In the genomic region with DNA sequence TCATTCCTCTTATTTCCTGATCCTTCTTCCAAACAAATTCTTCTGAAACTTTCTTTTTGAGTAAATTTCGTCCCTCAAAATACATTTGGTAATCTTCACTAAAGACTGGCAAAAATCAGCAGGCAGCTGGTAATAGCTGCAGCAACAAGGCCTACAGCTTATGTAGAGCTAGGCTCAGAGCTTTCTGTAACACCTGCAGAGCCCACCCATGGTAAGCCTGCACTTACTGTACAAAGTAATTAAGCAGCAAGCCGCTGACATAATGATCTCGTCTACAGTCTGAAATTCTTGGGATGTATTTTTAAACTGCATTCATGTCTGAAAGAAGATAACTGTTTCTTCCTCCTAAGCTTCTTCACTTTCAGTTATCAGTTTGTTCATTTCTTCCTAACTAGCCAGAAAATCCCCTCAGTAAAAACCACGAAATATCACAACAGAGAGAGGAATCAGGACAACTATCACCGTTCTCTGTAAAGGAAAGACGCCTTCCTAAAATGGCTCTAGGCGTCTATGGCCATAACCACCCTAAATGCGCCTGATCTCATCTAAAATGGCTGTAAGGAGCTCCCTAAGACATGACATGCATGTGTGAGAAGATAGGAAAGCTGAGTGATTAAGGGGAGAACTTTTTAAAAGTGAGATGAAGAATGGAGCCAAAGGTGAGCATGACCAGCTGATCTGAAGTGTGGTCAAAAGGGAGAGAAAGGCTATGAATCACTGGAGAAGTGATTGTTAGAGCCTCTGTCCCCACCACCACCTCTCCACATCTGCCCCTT, we compare ENCODE assay signal across 9 cellular contexts. TPM values are rescaled to one million over a fixed set of nuclear protein-coding genes. Genes with fewer than 3 reads are reported as not detected.
A peak's percentile ranks its signal among the peaks of the same experiment; 100 is the strongest.
DNase-seq lines count a peak whose midpoint lies in the region; ATAC-seq and TF ChIP-seq lines count a peak whose summit lies in the region.
"Had no signal": no experiment of that assay in that cellular context is flagged by ENCODE, and none has a peak within 500 bp of the region (broad histone marks: within the 10 kb centered on the region; RNA-seq: fewer than 3 reads in every experiment).

No MANE protein-coding gene starts in this region.

- DNase-seq in G401 (ENCODE audit: low spot score) (peak; percentile 32), left lung (no peak), GM03348 (ENCODE audit: low spot score) (no peak), LoVo (ENCODE audit: low spot score) (no peak), glutamatergic neuron (no peak)
- DNase-seq: retina had no signal

- no peak overlapping the region for H3K4me3 Mint-ChIP-seq in glutamatergic neuron (ENCODE audit: unreplicated experiment)

- peaks cover 39% of the 10 kb centered on the region for H3K4me1 ChIP-seq in OCI-LY3 (ENCODE audit: low read length)
- peaks cover 3% of the 10 kb centered on the region for H3K4me1 ChIP-seq in iPS-18a (ENCODE audit: control insufficient read depth, low read depth, low read length)
- H3K4me1 ChIP-seq in left lung = peaks cover 0 to 28% of the 10 kb centered on the region in 2 donors

- H3K9me3 Mint-ChIP-seq in glutamatergic neuron (ENCODE audit: unreplicated experiment) = no peaks in the 10 kb centered on the region

- H3K27ac Mint-ChIP-seq in glutamatergic neuron (ENCODE audit: unreplicated experiment) = no peak overlapping the region

- H4K20me1 ChIP-seq in OCI-LY3 (ENCODE audit: insufficient read depth, low read length) = peaks cover 16% of the 10 kb centered on the region

- peak overlapping the region; percentile 50 for H3K27ac ChIP-seq in OCI-LY3 (ENCODE audit: low read length)
- H3K27ac ChIP-seq in iPS-18a (ENCODE audit: low read length) = no peak overlapping the region
- no peak overlapping the region for H3K27ac ChIP-seq in left lung

- in situ Hi-C loops in G401 (cut with HindIII; ENCODE audit: low sequenced_read_pairs) = no loop called here

- H3K36me3 Mint-ChIP-seq in glutamatergic neuron (ENCODE audit: unreplicated experiment) = no peaks in the 10 kb centered on the region

- no peaks in the 10 kb centered on the region for H3K27me3 Mint-ChIP-seq in glutamatergic neuron (ENCODE audit: unreplicated experiment)

- no peak overlapping the region for H2AFZ ChIP-seq in OCI-LY3 (ENCODE audit: low read depth, low read length)

- H3K79me2 ChIP-seq in OCI-LY3 (ENCODE audit: low read length) = peaks cover 55% of the 10 kb centered on the region

- peak overlapping the region; percentile 78 for H3K4me2 ChIP-seq in OCI-LY3 (ENCODE audit: low read length)

- H3K9me3 ChIP-seq in OCI-LY3 (ENCODE audit: insufficient read depth, low read length) (no peaks in the 10 kb centered on the region), iPS-18a (ENCODE audit: control insufficient read depth, low read depth, low read length) (no peaks in the 10 kb centered on the region), left lung (no peaks in the 10 kb centered on the region)

- no peak for TF ChIP-seq CTCF in OCI-LY3 (IDR thresholded peaks at IDR 0.05; ENCODE audit: low read depth, low read length)
- TF ChIP-seq CTCF in left lung (IDR thresholded peaks at IDR 0.05) = no peak
- no peak for TF ChIP-seq CTCF in glutamatergic neuron (IDR thresholded peaks at IDR 0.05; ENCODE audit: partially characterized antibody, unreplicated experiment)

- H3K4me3 ChIP-seq in OCI-LY3 (ENCODE audit: low read length) = peak overlapping the region; percentile 53
- H3K4me3 ChIP-seq in iPS-18a (ENCODE audit: low read length) = no peak overlapping the region
- H3K4me3 ChIP-seq in left lung = no peak overlapping the region

- H3K36me3 ChIP-seq in OCI-LY3 (replicated peaks; ENCODE audit: low read depth, low read length) (peaks cover 2% of the 10 kb centered on the region), iPS-18a (ENCODE audit: control insufficient read depth, low read depth, low read length) (peaks cover 9% of the 10 kb centered on the region), left lung (peaks cover 0 to 27% of the 10 kb centered on the region in 2 donors)

- no peaks in the 10 kb centered on the region for H3K27me3 ChIP-seq in OCI-LY3 (ENCODE audit: low read depth, low read length)
- no peaks in the 10 kb centered on the region for H3K27me3 ChIP-seq in iPS-18a (ENCODE audit: control insufficient read depth, insufficient read depth, low read length)
- no peaks in the 10 kb centered on the region for H3K27me3 ChIP-seq in left lung

- peak overlapping the region; percentile 27 for H3K9ac ChIP-seq in OCI-LY3 (ENCODE audit: low read length)
- peak overlapping the region; percentile 9 for H3K9ac ChIP-seq in iPS-18a (ENCODE audit: low read length)

- intact Hi-C loops in left lung (cut with DNase I) = no loop called here

- no peaks in the 10 kb centered on the region for H3K4me1 Mint-ChIP-seq in glutamatergic neuron (ENCODE audit: low read depth, unreplicated experiment)

- ATAC-seq in GM19463 (IDR thresholded peaks at IDR 0.05; ENCODE audit: unreplicated experiment) (peak; percentile 46), left lung (no peak)

RNA-seq across cellular contexts. Expression of gene DENND5A, which starts 56.2 kb away (rescaled TPM):
- total RNA-seq in G401 (2014; rRNA removed; shearing (Covaris generic)) = 60.9 and 72.0 TPM in 2 replicates
- 10 to 100 TPM; 65.7 to 99.8 TPM for total RNA-seq in left lung
- 155 TPM for total RNA-seq in glutamatergic neuron (ENCODE audit: unreplicated experiment)
